In the genomic region with DNA sequence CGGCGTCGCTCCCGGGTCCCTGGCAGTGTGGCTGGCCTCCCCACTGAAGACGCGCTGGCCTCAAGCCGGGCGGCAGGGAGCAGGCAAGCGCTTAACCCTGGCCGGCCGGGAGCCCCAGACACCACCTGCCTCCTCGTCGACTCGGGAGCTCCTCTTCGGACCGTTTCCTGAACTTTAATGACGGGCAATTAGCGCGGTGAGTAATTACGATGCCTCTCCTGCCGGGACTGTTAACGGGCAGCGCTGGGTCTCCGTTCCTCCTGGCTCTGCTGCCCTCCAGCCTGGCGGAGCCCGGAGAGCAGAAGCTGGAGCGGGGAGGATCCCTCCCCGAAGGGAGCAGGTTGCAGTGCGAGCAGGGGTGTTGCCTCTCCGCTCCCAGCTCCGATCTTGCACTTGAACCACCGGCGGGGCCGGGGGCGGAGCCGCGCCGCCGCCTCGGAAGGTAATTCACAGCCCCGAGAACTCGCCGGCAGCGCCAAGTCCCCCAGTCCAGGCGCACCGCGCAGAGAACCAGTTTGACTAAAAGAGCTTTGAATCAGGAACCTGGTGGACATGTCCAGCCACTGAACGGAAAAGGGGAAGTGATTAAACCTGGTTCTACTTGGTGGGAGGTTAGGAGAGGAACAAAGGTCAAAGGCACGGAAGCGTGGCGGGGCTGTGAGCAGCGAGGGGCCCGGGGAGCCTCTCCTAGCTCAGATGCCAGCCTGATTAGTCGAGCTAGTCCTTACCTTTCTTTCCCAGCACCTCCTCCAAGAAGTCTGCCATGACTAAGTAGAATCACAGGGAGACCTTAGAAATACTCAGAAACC, we compare ENCODE assay signal across 1 cellular context.
TF ChIP-seq lines count a peak whose summit lies in the region.

No MANE protein-coding gene starts in this region.

TF ChIP-seq in HepG2, 621 proteins besides CTCF, POLR2A, EP300 and RAD21 (continued from another document and continues in another):
- TF ChIP-seq ZNF549 (CRISPR knock-in tag; IDR thresholded peaks at IDR 0.05) (no peak), NCOA5 (CRISPR knock-in tag; IDR thresholded peaks at IDR 0.05) (no peak), SP140L (CRISPR knock-in tag; IDR thresholded peaks at IDR 0.05; ENCODE audit: borderline replicate concordance) (no peak), PPARG (CRISPR knock-in tag; conservative IDR thresholded peaks at IDR 0.05) (peak; percentile 71), SIN3A (IDR thresholded peaks at IDR 0.05; ENCODE audit: borderline replicate concordance, low read depth, low read length) (peak; percentile 80; the same call in 1 of the 2 replicates), FOXK2 (IDR thresholded peaks at IDR 0.05) (no peak), TAF1 (CRISPR knock-in tag; IDR thresholded peaks at IDR 0.05) (peak; percentile 65), KDM2A (CRISPR knock-in tag; IDR thresholded peaks at IDR 0.05; ENCODE audit: borderline replicate concordance, low read depth) (no peak), JDP2 (CRISPR knock-in tag; IDR thresholded peaks at IDR 0.05; ENCODE audit: borderline replicate concordance) (no peak), WIZ (CRISPR knock-in tag; IDR thresholded peaks at IDR 0.05) (no peak), RBFOX2 (IDR thresholded peaks at IDR 0.05; ENCODE audit: low read depth, low read length) (peak; percentile 75), SRY (CRISPR knock-in tag; IDR thresholded peaks at IDR 0.05) (no peak), CREM (IDR thresholded peaks at IDR 0.05) (no peak; the same call in 1 of the 2 replicates), CREM (CRISPR knock-in tag; IDR thresholded peaks at IDR 0.05) (no peak), ZNF761 (CRISPR knock-in tag; conservative IDR thresholded peaks at IDR 0.05) (no peak), CREB1 (IDR thresholded peaks at IDR 0.05) (no peak), CREB1 (CRISPR knock-in tag; IDR thresholded peaks at IDR 0.05) (no peak), THYN1 (CRISPR knock-in tag; IDR thresholded peaks at IDR 0.05; ENCODE audit: borderline replicate concordance, low read depth) (no peak), NFIC (IDR thresholded peaks at IDR 0.05; ENCODE audit: low read length) (no peak; the same call in 1 of the 2 replicates), ZSCAN12 (CRISPR knock-in tag; IDR thresholded peaks at IDR 0.05) (no peak), KLF13 (CRISPR knock-in tag; IDR thresholded peaks at IDR 0.05) (no peak), BCL6 (CRISPR knock-in tag; IDR thresholded peaks at IDR 0.05) (peak; percentile 65), GZF1 (CRISPR knock-in tag; IDR thresholded peaks at IDR 0.05) (0 out of 2 replicates have a peak, but pooled peaks have one; percentile 68), SSRP1 (CRISPR knock-in tag; IDR thresholded peaks at IDR 0.05) (no peak), ETV5 (CRISPR knock-in tag; IDR thresholded peaks at IDR 0.05; ENCODE audit: borderline replicate concordance) (peak; percentile 47; the same call in 1 of the 2 replicates), NRL (CRISPR knock-in tag; IDR thresholded peaks at IDR 0.05; ENCODE audit: borderline replicate concordance) (0 out of 2 replicates have a peak, but pooled peaks have one; percentile 7), ZFP90 (CRISPR knock-in tag; IDR thresholded peaks at IDR 0.05; ENCODE audit: borderline replicate concordance) (no peak), MED1 (CRISPR knock-in tag; IDR thresholded peaks at IDR 0.05) (no peak; the same call in 1 of the 2 replicates), KAT8 (CRISPR knock-in tag; IDR thresholded peaks at IDR 0.05) (no peak)
- TF ChIP-seq, protein P1, sequence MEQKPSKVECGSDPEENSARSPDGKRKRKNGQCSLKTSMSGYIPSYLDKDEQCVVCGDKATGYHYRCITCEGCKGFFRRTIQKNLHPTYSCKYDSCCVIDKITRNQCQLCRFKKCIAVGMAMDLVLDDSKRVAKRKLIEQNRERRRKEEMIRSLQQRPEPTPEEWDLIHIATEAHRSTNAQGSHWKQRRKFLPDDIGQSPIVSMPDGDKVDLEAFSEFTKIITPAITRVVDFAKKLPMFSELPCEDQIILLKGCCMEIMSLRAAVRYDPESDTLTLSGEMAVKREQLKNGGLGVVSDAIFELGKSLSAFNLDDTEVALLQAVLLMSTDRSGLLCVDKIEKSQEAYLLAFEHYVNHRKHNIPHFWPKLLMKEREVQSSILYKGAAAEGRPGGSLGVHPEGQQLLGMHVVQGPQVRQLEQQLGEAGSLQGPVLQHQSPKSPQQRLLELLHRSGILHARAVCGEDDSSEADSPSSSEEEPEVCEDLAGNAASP (CRISPR knock-in tag; IDR thresholded peaks at IDR 0.05; ENCODE audit: borderline replicate concordance), result no peak; the same call in 1 of the 2 replicates
- TF ChIP-seq, protein P2, sequence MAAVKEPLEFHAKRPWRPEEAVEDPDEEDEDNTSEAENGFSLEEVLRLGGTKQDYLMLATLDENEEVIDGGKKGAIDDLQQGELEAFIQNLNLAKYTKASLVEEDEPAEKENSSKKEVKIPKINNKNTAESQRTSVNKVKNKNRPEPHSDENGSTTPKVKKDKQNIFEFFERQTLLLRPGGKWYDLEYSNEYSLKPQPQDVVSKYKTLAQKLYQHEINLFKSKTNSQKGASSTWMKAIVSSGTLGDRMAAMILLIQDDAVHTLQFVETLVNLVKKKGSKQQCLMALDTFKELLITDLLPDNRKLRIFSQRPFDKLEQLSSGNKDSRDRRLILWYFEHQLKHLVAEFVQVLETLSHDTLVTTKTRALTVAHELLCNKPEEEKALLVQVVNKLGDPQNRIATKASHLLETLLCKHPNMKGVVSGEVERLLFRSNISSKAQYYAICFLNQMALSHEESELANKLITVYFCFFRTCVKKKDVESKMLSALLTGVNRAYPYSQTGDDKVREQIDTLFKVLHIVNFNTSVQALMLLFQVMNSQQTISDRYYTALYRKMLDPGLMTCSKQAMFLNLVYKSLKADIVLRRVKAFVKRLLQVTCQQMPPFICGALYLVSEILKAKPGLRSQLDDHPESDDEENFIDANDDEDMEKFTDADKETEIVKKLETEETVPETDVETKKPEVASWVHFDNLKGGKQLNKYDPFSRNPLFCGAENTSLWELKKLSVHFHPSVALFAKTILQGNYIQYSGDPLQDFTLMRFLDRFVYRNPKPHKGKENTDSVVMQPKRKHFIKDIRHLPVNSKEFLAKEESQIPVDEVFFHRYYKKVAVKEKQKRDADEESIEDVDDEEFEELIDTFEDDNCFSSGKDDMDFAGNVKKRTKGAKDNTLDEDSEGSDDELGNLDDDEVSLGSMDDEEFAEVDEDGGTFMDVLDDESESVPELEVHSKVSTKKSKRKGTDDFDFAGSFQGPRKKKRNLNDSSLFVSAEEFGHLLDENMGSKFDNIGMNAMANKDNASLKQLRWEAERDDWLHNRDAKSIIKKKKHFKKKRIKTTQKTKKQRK (IDR thresholded peaks at IDR 0.05; ENCODE audit: low read length), result no peak
- TF ChIP-seq, protein P3, sequence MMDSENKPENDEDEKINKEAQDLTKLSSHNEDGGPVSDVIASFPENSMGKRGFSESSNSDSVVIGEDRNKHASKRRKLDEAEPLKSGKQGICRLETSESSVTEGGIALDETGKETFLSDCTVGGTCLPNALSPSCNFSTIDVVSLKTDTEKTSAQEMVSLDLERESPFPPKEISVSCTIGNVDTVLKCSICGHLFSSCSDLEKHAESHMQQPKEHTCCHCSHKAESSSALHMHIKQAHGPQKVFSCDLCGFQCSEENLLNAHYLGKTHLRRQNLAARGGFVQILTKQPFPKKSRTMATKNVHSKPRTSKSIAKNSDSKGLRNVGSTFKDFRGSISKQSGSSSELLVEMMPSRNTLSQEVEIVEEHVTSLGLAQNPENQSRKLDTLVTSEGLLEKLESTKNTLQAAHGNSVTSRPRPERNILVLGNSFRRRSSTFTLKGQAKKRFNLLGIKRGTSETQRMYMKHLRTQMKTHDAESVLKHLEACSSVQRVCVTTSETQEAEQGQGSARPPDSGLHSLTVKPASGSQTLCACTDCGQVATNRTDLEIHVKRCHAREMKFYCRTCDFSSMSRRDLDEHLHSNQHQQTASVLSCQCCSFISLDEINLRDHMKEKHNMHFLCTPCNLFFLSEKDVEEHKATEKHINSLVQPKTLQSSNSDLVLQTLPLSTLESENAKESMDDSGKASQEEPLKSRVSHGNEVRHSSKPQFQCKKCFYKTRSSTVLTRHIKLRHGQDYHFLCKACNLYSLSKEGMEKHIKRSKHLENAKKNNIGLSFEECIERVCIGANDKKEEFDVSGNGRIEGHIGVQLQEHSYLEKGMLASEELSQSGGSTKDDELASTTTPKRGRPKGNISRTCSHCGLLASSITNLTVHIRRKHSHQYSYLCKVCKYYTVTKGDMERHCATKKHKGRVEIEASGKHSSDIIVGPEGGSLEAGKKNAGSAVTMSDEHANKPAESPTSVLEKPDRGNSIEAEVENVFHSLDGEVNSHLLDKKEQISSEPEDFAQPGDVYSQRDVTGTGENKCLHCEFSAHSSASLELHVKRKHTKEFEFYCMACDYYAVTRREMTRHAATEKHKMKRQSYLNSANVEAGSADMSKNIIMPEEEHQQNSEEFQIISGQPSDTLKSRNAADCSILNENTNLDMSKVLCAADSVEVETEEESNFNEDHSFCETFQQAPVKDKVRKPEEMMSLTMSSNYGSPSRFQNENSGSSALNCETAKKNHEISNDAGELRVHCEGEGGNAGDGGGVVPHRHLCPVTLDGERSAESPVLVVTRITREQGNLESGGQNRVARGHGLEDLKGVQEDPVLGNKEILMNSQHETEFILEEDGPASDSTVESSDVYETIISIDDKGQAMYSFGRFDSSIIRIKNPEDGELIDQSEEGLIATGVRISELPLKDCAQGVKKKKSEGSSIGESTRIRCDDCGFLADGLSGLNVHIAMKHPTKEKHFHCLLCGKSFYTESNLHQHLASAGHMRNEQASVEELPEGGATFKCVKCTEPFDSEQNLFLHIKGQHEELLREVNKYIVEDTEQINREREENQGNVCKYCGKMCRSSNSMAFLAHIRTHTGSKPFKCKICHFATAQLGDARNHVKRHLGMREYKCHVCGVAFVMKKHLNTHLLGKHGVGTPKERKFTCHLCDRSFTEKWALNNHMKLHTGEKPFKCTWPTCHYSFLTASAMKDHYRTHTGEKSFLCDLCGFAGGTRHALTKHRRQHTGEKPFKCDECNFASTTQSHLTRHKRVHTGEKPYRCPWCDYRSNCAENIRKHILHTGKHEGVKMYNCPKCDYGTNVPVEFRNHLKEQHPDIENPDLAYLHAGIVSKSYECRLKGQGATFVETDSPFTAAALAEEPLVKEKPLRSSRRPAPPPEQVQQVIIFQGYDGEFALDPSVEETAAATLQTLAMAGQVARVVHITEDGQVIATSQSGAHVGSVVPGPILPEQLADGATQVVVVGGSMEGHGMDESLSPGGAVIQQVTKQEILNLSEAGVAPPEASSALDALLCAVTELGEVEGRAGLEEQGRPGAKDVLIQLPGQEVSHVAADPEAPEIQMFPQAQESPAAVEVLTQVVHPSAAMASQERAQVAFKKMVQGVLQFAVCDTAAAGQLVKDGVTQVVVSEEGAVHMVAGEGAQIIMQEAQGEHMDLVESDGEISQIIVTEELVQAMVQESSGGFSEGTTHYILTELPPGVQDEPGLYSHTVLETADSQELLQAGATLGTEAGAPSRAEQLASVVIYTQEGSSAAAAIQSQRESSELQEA (CRISPR knock-in tag; IDR thresholded peaks at IDR 0.05; ENCODE audit: not compliant biosample characterization), result no peak
- TF ChIP-seq, protein P4, sequence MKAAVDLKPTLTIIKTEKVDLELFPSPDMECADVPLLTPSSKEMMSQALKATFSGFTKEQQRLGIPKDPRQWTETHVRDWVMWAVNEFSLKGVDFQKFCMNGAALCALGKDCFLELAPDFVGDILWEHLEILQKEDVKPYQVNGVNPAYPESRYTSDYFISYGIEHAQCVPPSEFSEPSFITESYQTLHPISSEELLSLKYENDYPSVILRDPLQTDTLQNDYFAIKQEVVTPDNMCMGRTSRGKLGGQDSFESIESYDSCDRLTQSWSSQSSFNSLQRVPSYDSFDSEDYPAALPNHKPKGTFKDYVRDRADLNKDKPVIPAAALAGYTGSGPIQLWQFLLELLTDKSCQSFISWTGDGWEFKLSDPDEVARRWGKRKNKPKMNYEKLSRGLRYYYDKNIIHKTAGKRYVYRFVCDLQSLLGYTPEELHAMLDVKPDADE (CRISPR knock-in tag; IDR thresholded peaks at IDR 0.05), result no peak
- TF ChIP-seq, protein P5, sequence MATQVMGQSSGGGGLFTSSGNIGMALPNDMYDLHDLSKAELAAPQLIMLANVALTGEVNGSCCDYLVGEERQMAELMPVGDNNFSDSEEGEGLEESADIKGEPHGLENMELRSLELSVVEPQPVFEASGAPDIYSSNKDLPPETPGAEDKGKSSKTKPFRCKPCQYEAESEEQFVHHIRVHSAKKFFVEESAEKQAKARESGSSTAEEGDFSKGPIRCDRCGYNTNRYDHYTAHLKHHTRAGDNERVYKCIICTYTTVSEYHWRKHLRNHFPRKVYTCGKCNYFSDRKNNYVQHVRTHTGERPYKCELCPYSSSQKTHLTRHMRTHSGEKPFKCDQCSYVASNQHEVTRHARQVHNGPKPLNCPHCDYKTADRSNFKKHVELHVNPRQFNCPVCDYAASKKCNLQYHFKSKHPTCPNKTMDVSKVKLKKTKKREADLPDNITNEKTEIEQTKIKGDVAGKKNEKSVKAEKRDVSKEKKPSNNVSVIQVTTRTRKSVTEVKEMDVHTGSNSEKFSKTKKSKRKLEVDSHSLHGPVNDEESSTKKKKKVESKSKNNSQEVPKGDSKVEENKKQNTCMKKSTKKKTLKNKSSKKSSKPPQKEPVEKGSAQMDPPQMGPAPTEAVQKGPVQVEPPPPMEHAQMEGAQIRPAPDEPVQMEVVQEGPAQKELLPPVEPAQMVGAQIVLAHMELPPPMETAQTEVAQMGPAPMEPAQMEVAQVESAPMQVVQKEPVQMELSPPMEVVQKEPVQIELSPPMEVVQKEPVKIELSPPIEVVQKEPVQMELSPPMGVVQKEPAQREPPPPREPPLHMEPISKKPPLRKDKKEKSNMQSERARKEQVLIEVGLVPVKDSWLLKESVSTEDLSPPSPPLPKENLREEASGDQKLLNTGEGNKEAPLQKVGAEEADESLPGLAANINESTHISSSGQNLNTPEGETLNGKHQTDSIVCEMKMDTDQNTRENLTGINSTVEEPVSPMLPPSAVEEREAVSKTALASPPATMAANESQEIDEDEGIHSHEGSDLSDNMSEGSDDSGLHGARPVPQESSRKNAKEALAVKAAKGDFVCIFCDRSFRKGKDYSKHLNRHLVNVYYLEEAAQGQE (IDR thresholded peaks at IDR 0.05; ENCODE audit: borderline replicate concordance in 1 of 2, low read depth in 1 of 2, low read length in 2 of 2), result no peak
- TF ChIP-seq, protein P6, sequence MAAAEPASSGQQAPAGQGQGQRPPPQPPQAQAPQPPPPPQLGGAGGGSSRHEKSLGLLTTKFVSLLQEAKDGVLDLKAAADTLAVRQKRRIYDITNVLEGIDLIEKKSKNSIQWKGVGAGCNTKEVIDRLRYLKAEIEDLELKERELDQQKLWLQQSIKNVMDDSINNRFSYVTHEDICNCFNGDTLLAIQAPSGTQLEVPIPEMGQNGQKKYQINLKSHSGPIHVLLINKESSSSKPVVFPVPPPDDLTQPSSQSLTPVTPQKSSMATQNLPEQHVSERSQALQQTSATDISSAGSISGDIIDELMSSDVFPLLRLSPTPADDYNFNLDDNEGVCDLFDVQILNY (CRISPR knock-in tag; conservative IDR thresholded peaks at IDR 0.05), result no peak
- TF ChIP-seq, protein P7, sequence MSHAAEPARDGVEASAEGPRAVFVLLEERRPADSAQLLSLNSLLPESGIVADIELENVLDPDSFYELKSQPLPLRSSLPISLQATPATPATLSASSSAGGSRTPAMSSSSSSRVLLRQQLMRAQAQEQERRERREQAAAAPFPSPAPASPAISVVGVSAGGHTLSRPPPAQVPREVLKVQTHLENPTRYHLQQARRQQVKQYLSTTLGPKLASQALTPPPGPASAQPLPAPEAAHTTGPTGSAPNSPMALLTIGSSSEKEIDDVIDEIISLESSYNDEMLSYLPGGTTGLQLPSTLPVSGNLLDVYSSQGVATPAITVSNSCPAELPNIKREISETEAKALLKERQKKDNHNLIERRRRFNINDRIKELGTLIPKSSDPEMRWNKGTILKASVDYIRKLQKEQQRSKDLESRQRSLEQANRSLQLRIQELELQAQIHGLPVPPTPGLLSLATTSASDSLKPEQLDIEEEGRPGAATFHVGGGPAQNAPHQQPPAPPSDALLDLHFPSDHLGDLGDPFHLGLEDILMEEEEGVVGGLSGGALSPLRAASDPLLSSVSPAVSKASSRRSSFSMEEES (CRISPR knock-in tag; IDR thresholded peaks at IDR 0.05), result no peak
